Comparison of ENCODE assay signal across 8 cellular contexts in the genomic region with DNA sequence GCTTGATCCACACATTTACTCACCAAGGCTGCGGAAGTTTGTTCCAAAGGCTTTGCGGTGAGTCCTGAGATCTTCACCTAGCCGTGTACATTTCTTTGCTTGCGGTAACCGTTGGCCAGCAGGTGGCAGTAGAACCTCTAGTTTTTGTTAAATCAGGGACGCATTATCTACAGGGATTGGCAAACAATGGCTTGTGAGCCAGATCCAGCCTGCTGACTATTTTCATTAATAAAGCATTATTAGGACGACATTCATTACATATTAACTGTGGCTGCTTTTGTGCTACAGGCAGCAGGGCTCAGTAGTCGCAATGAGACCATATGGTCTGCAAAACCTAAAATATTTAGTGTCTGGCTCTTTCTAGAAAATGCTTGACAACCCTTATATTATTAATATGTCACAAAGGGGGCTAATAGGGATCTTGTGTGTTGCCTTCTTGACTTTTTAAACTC.
DNase-seq lines count a peak whose midpoint lies in the region; ATAC-seq and TF ChIP-seq lines count a peak whose summit lies in the region.

No MANE protein-coding gene starts in this region.

- H3K4me3 ChIP-seq in tibial nerve = no peak overlapping the region

- TF ChIP-seq CTCF in LNCAP (IDR thresholded peaks at IDR 0.05) = peak; percentile 85
- TF ChIP-seq CTCF in foreskin keratinocyte (conservative IDR thresholded peaks at IDR 0.05) = peak; percentile 82
- no peak for TF ChIP-seq CTCF in omental fat pad (IDR thresholded peaks at IDR 0.05)
- TF ChIP-seq CTCF in tibial nerve (IDR thresholded peaks at IDR 0.05) = peak; percentile 58 to 78 (median 70)

- WGBS in tibial nerve, 2 donors = 13 to 15% methylated on average over 8 of the region's 8 CpGs

- no peaks in the 10 kb centered on the region for H3K4me1 Mint-ChIP-seq in activated T-helper 17 cell treated with anti-CD3 and anti-CD28 coated beads, Interleukin-2, amount 50 U/mL, for 72 hours

- no peak for TF ChIP-seq POLR2A in tibial nerve (IDR thresholded peaks at IDR 0.05)

- no peak overlapping the region for H3K27ac ChIP-seq in foreskin keratinocyte
- H3K27ac ChIP-seq in tibial nerve = no peak overlapping the region

- H3K4me1 ChIP-seq in foreskin keratinocyte (no peaks in the 10 kb centered on the region), tibial nerve (peaks cover 0 to 10% (median 4%) of the 10 kb centered on the region in 4 donors)

- no peak overlapping the region for H3K27ac Mint-ChIP-seq in activated T-helper 17 cell treated with anti-CD3 and anti-CD28 coated beads, Interleukin-2, amount 50 U/mL, for 72 hours

- TF ChIP-seq EP300 in tibial nerve (IDR thresholded peaks at IDR 0.05) = no peak

- DNase-seq in AML-193 (lab: John Stamatoyannopoulos, UW) (peak; percentile 36 to 50), GM19238 (ENCODE audit: insufficient read length, low spot score) (peak; percentile 23), RKO (ENCODE audit: low spot score) (peak; percentile 77), foreskin keratinocyte (peak; percentile 49 to 72), omental fat pad (ENCODE audit: low spot score) (peak; percentile 83), tibial nerve (ENCODE audit: low spot score in 2 of 2) (peak; percentile 77 to 89)

- no peaks in the 10 kb centered on the region for H3K9me3 ChIP-seq in tibial nerve

- H3K27me3 Mint-ChIP-seq in activated T-helper 17 cell treated with anti-CD3 and anti-CD28 coated beads, Interleukin-2, amount 50 U/mL, for 72 hours = peaks cover 9% of the 10 kb centered on the region

- no peaks in the 10 kb centered on the region for H3K9me3 Mint-ChIP-seq in activated T-helper 17 cell treated with anti-CD3 and anti-CD28 coated beads, Interleukin-2, amount 50 U/mL, for 72 hours

- H3K27me3 ChIP-seq in foreskin keratinocyte (no peaks in the 10 kb centered on the region), tibial nerve (no peaks in the 10 kb centered on the region)

- peak; percentile 51 for ATAC-seq in activated T-helper 17 cell treated with anti-CD3 and anti-CD28 coated beads, Interleukin-2, amount 50 U/mL, for 72 hours (replicated peaks)
- ATAC-seq in foreskin keratinocyte = peak; percentile 90
- ATAC-seq in omental fat pad (ENCODE audit: low FRiP score) = no peak

- H3K4me3 Mint-ChIP-seq in activated T-helper 17 cell treated with anti-CD3 and anti-CD28 coated beads, Interleukin-2, amount 50 U/mL, for 72 hours = no peak overlapping the region

- H3K36me3 Mint-ChIP-seq in activated T-helper 17 cell treated with anti-CD3 and anti-CD28 coated beads, Interleukin-2, amount 50 U/mL, for 72 hours (ENCODE audit: low read depth) = no peaks in the 10 kb centered on the region

- H3K36me3 ChIP-seq in tibial nerve = no peaks in the 10 kb centered on the region

Comparison
In these comparisons a context has a peak if more than half of its experiments do, and no peak if none do; other contexts are left out.
1. DNase-seq: peak in every context shown above with its lines; median percentile 83 in omental fat pad; 83 in tibial nerve; 77 in RKO; 60 in foreskin keratinocyte; 43 in AML-193; 23 in GM19238.
2. CTCF ChIP-seq: peak in LNCAP (single experiment), foreskin keratinocyte (single experiment) and tibial nerve (5 of 5); none in omental fat pad (0 of 3).